In the genomic region with DNA sequence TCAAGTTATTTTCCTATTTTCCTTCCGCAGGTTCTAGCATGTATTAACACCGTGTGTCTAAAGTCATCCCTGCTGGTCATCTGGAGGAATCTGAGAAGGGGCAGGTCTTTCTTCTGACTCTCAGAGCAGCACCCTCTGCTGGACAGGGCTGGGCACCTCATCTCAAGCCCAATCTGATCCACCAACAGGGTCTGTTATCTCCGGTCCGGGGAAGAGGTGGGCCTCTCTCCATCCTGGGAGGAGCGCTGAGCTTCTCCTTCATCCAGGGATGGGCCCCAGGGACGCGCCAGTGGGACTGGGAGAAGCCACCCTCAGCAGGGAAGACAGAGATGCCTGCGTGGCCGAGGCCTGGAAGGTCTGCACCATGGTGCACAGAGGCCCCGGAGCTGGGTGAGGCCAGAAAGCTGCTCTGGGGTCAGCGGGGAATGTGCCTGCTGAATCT, we compare ENCODE assay signal across 8 cellular contexts. TPM values are rescaled to one million over a fixed set of nuclear protein-coding genes. Genes with fewer than 3 reads are reported as not detected.
DNase-seq lines count a peak whose midpoint lies in the region; ATAC-seq and TF ChIP-seq lines count a peak whose summit lies in the region.

No MANE protein-coding gene starts in this region.

- H3K4me3 ChIP-seq in heart right ventricle (no peak overlapping the region), retinal pigment epithelial cell (ENCODE audit: low read length) (no peak overlapping the region)

- 36% methylated on average over 11 of the region's 11 CpGs for WGBS in heart right ventricle, 2 donors

- peaks cover 3% of the 10 kb centered on the region for H3K9me3 Mint-ChIP-seq in activated naive CD8-positive, alpha-beta T cell treated with anti-CD3 and anti-CD28 coated beads, Interleukin-2, amount 10 ng/mL, durations not matched to agents 7 days and 5 days

- no peaks in the 10 kb centered on the region for H3K4me1 Mint-ChIP-seq in activated naive CD8-positive, alpha-beta T cell treated with anti-CD3 and anti-CD28 coated beads, Interleukin-2, amount 10 ng/mL, durations not matched to agents 7 days and 5 days

- DNase-seq in RPMI7951 (ENCODE audit: low read depth) (peak; percentile 58), heart right ventricle (peak; percentile 45 to 51), retinal pigment epithelial cell (ENCODE audit: low read depth) (no peak), DMS79 (lab: John Stamatoyannopoulos, UW) (no peak)
- DNase-seq in activated naive CD8-positive, alpha-beta T cell treated with anti-CD3 and anti-CD28 coated beads, Interleukin-2, amount 10 ng/mL, durations not matched to agents 7 days and 5 days: peak; percentile 39

- no peaks in the 10 kb centered on the region for H3K36me3 Mint-ChIP-seq in activated naive CD8-positive, alpha-beta T cell treated with anti-CD3 and anti-CD28 coated beads, Interleukin-2, amount 10 ng/mL, durations not matched to agents 7 days and 5 days

- peak; percentile 85 for TF ChIP-seq CTCF in 22Rv1 (IDR thresholded peaks at IDR 0.05)
- peak; percentile 52 for TF ChIP-seq CTCF in GM12873 (IDR thresholded peaks at IDR 0.05; ENCODE audit: insufficient read depth, low read depth, low read length, missing control alignments)
- peak; percentile 40 to 79 (median 72) for TF ChIP-seq CTCF in heart right ventricle (IDR thresholded peaks at IDR 0.05)
- peak; percentile 57 for TF ChIP-seq CTCF in retinal pigment epithelial cell (conservative IDR thresholded peaks at IDR 0.05; ENCODE audit: low read depth, low read length)

- ATAC-seq in activated naive CD8-positive, alpha-beta T cell treated with anti-CD3 and anti-CD28 coated beads, Interleukin-2, amount 10 ng/mL, durations not matched to agents 7 days and 5 days (ENCODE audit: low read depth): no peak
- ATAC-seq in heart right ventricle (peak; percentile 38 to 87 (median 77)), HG02870 (IDR thresholded peaks at IDR 0.05; ENCODE audit: unreplicated experiment) (no peak)

- intact Hi-C loops in heart right ventricle (cut with DNase I): loop anchor here in 6 of 10 donors (1.0 to 10.0 kb wide), 4 partner anchors 87 to 317 kb away; partner anchors contain the start of gene ZNF665 (in 2 of the 6)

- H3K9me3 ChIP-seq in heart right ventricle: no peaks in the 10 kb centered on the region

- no peaks in the 10 kb centered on the region for H3K36me3 ChIP-seq in heart right ventricle

- H3K4me1 ChIP-seq in heart right ventricle: peaks cover 0 to 5% (median 0%) of the 10 kb centered on the region in 9 donors

- no peak overlapping the region for H3K27ac ChIP-seq in 22Rv1
- no peak overlapping the region for H3K27ac ChIP-seq in heart right ventricle

- H3K27ac Mint-ChIP-seq in activated naive CD8-positive, alpha-beta T cell treated with anti-CD3 and anti-CD28 coated beads, Interleukin-2, amount 10 ng/mL, durations not matched to agents 7 days and 5 days: no peak overlapping the region

- H3K27me3 ChIP-seq in heart right ventricle: peaks cover 0 to 18% (median 0%) of the 10 kb centered on the region in 7 donors

- no peaks in the 10 kb centered on the region for H3K27me3 Mint-ChIP-seq in activated naive CD8-positive, alpha-beta T cell treated with anti-CD3 and anti-CD28 coated beads, Interleukin-2, amount 10 ng/mL, durations not matched to agents 7 days and 5 days

- POLR2A ChIA-PET in activated naive CD8-positive, alpha-beta T cell treated with anti-CD3 and anti-CD28 coated beads, Interleukin-2, amount 10 ng/mL, durations not matched to agents 7 days and 5 days (lab: Charles Lee): no interaction called here

- no peak overlapping the region for H3K4me3 Mint-ChIP-seq in activated naive CD8-positive, alpha-beta T cell treated with anti-CD3 and anti-CD28 coated beads, Interleukin-2, amount 10 ng/mL, durations not matched to agents 7 days and 5 days

RNA-seq across cellular contexts. Expression of gene ZNF331, which starts 26.0 kb away (rescaled TPM):
- 7.8 and 9.4 TPM in 2 replicates for total RNA-seq in RPMI7951 (2014; rRNA removed; shearing (Covaris generic))
- 10 to 100 TPM; 27.5 to 29.8 TPM for total RNA-seq in activated naive CD8-positive, alpha-beta T cell treated with anti-CD3 and anti-CD28 coated beads, Interleukin-2, amount 10 ng/mL, durations not matched to agents 7 days and 5 days
- total RNA-seq in heart right ventricle: 10 to 100 TPM; 10.4 to 21.9 (median 14.4) TPM
- polyA plus RNA-seq in heart right ventricle: 10 to 100 TPM in 1 of 2 donors, 1 to 10 TPM in 1; 5.1 to 19.9 TPM

RNA-seq across cellular contexts. Expression of gene ZNF813, which starts 44.4 kb away (rescaled TPM):
- total RNA-seq in RPMI7951 (2014; rRNA removed; shearing (Covaris generic)): 4.7 and 4.9 TPM in 2 replicates
- total RNA-seq in activated naive CD8-positive, alpha-beta T cell treated with anti-CD3 and anti-CD28 coated beads, Interleukin-2, amount 10 ng/mL, durations not matched to agents 7 days and 5 days: 1 to 10 TPM; 6.1 to 8.5 TPM
- 1 to 10 TPM in 6 of 10 donors, under 1 TPM in 4; 0.68 to 1.8 (median 1.4) TPM for total RNA-seq in heart right ventricle
- polyA plus RNA-seq in heart right ventricle: under 1 TPM; 0.61 to 0.88 TPM

Comparison
In these comparisons a context has a peak if more than half of its experiments do, and no peak if none do; other contexts are left out.
1. DNase-seq: peak in RPMI7951 (single experiment), activated naive CD8-positive, alpha-beta T cell treated with anti-CD3 and anti-CD28 coated beads, Interleukin-2, amount 10 ng/mL, durations not matched to agents 7 days and 5 days (single experiment) and heart right ventricle (2 of 2); none in retinal pigment epithelial cell (single experiment) and DMS79 (single experiment).
2. ATAC-seq: peak in heart right ventricle (8 of 8); none in activated naive CD8-positive, alpha-beta T cell treated with anti-CD3 and anti-CD28 coated beads, Interleukin-2, amount 10 ng/mL, durations not matched to agents 7 days and 5 days (single experiment) and HG02870 (single experiment).
3. Peak in every context shown above with its lines, with median percentiles within 50 percentile points of each other: CTCF ChIP-seq.